In genomic region chr1:24968941-24969585, GRCh38 we compare ENCODE assay signal across 18 cellular contexts. TPM values are rescaled to one million over a fixed set of nuclear protein-coding genes. Genes with fewer than 3 reads are reported as not detected.
DNase-seq lines count a peak whose midpoint lies in the region; ATAC-seq and TF ChIP-seq lines count a peak whose summit lies in the region.
"Had no signal": no experiment of that assay in that cellular context is flagged by ENCODE, and none has a peak within 500 bp of the region (broad histone marks: within the 10 kb centered on the region; RNA-seq: fewer than 3 reads in every experiment).

No MANE protein-coding gene starts in this region.

- H3K27me3 ChIP-seq in upper lobe of right lung = no peaks in the 10 kb centered on the region
- peaks cover 0 to 78% (median 43%) of the 10 kb centered on the region in 7 donors for H3K27me3 ChIP-seq in heart right ventricle

- no peak overlapping the region for H3K27ac Mint-ChIP-seq in MCF 10A (ENCODE audit: low read depth, unreplicated experiment)
- H3K27ac Mint-ChIP-seq in stimulated activated effector memory CD8-positive, alpha-beta T cell treated with anti-CD3 and anti-CD28 coated beads, Interleukin-12 subunit alpha, Interleukin-12 subunit beta, amount 100 ng/mL, for 72 hours = peak overlapping the region; percentile 97

- H3K4me3 ChIP-seq in upper lobe of right lung (no peak overlapping the region), heart right ventricle (no peak overlapping the region)
- H3K4me3 ChIP-seq: dorsolateral prefrontal cortex, heart left ventricle, lung, SK-N-MC had no signal

- BruUV-seq in MCF 10A (replicated peaks; lab: Mats Ljungman, UMichigan) = no TSS peak

- peaks cover 21% of the 10 kb centered on the region for H3K4me1 Mint-ChIP-seq in MCF 10A (ENCODE audit: insufficient read depth, unreplicated experiment)
- peaks cover 83% of the 10 kb centered on the region for H3K4me1 Mint-ChIP-seq in stimulated activated effector memory CD8-positive, alpha-beta T cell treated with anti-CD3 and anti-CD28 coated beads, Interleukin-12 subunit alpha, Interleukin-12 subunit beta, amount 100 ng/mL, for 72 hours

- TF ChIP-seq CTCF in MCF 10A (IDR thresholded peaks at IDR 0.05; ENCODE audit: unreplicated experiment) = no peak
- TF ChIP-seq CTCF in upper lobe of right lung (IDR thresholded peaks at IDR 0.05) = no peak
- TF ChIP-seq CTCF in heart right ventricle (IDR thresholded peaks at IDR 0.05) = no peak

- no peak overlapping the region for H3K4me3 Mint-ChIP-seq in MCF 10A (ENCODE audit: unreplicated experiment)
- H3K4me3 Mint-ChIP-seq in stimulated activated effector memory CD8-positive, alpha-beta T cell treated with anti-CD3 and anti-CD28 coated beads, Interleukin-12 subunit alpha, Interleukin-12 subunit beta, amount 100 ng/mL, for 72 hours = no peak overlapping the region
- H3K4me3 Mint-ChIP-seq: activated T-cell treated with anti-CD3 and anti-CD28 coated beads, Interleukin-2, amount 50 U/mL, for 4 hours; nephron had no signal

- peak; percentile 48 for ATAC-seq in esophagus mucosa
- ATAC-seq in stimulated activated effector memory CD8-positive, alpha-beta T cell treated with anti-CD3 and anti-CD28 coated beads, Interleukin-12 subunit alpha, Interleukin-12 subunit beta, amount 100 ng/mL, for 72 hours = no peak
- no peak for ATAC-seq in upper lobe of right lung
- ATAC-seq in heart right ventricle = no peak
- ATAC-seq: activated T-cell treated with anti-CD3 and anti-CD28 coated beads, Interleukin-2, amount 50 U/mL, for 4 hours; heart left ventricle had no signal

- intact Hi-C loops in MCF 10A (cut with micrococcal nuclease) = no loop called here
- intact Hi-C loops in upper lobe of right lung (cut with DNase I) = no loop called here
- intact Hi-C loops in heart right ventricle (cut with DNase I) = no loop called here

- CTCF ChIA-PET in MCF 10A (lab: Yijun Ruan, JAX) = no interaction called here

- H3K9me3 ChIP-seq in upper lobe of right lung (no peaks in the 10 kb centered on the region), heart right ventricle (peaks cover 0 to 2% (median 0%) of the 10 kb centered on the region in 11 donors)

- no peak overlapping the region for H3K27ac ChIP-seq in upper lobe of right lung
- H3K27ac ChIP-seq in heart right ventricle = no peak overlapping the region
- H3K27ac ChIP-seq: dorsolateral prefrontal cortex, heart left ventricle, SK-N-MC had no signal

- peaks cover 5% of the 10 kb centered on the region for H3K36me3 Mint-ChIP-seq in MCF 10A (ENCODE audit: insufficient read depth, unreplicated experiment)
- H3K36me3 Mint-ChIP-seq in stimulated activated effector memory CD8-positive, alpha-beta T cell treated with anti-CD3 and anti-CD28 coated beads, Interleukin-12 subunit alpha, Interleukin-12 subunit beta, amount 100 ng/mL, for 72 hours = peaks cover 34% of the 10 kb centered on the region

- no peaks in the 10 kb centered on the region for H3K36me3 ChIP-seq in upper lobe of right lung
- no peaks in the 10 kb centered on the region for H3K36me3 ChIP-seq in heart right ventricle
- H3K36me3 ChIP-seq: heart left ventricle had no signal

- in situ Hi-C loops in T47D (cut with HindIII; ENCODE audit: low pct_unique_long_range_greater_than_20kb, low sequenced_read_pairs) = no loop called here

- WGBS in heart right ventricle, 2 donors = 67 to 74% methylated on average over 14 of the region's 14 CpGs

- H3K9me3 Mint-ChIP-seq in MCF 10A (ENCODE audit: unreplicated experiment) = no peaks in the 10 kb centered on the region
- H3K9me3 Mint-ChIP-seq in stimulated activated effector memory CD8-positive, alpha-beta T cell treated with anti-CD3 and anti-CD28 coated beads, Interleukin-12 subunit alpha, Interleukin-12 subunit beta, amount 100 ng/mL, for 72 hours = no peaks in the 10 kb centered on the region

- DNase-seq in T47D (ENCODE audit: low read depth in 1 of 2, low spot score in 1 of 2) (peak; percentile 50 to 85), MCF 10A (ENCODE audit: unreplicated experiment) (no peak), SW480 (ENCODE audit: low spot score) (peak; percentile 78), upper lobe of right lung (no peak), heart right ventricle (no peak)
- DNase-seq in stimulated activated effector memory CD8-positive, alpha-beta T cell treated with anti-CD3 and anti-CD28 coated beads, Interleukin-12 subunit alpha, Interleukin-12 subunit beta, amount 100 ng/mL, for 72 hours (ENCODE audit: low spot score in 2 of 2) = no peak
- DNase-seq in activated CD4-positive, alpha-beta T cell treated with anti-CD3 and anti-CD28 coated beads for 48 hours = no peak
- DNase-seq: activated T-cell treated with anti-CD3 and anti-CD28 coated beads, Interleukin-2, amount 50 U/mL, for 4 hours; NCI-H1436; small intestine; stimulated activated CD4-positive, alpha-beta T cell treated with anti-CD3 and anti-CD28 coated beads, Interleukin-4, amount 100 ng/mL, for 4 hours had no signal

- POLR2A ChIA-PET in MCF 10A (lab: Yijun Ruan, JAX) = interaction anchor here (1.5 kb wide), 1 partner anchor 11 kb away, joined by 3 read pairs; no protein-coding TSS in a partner anchor

- no peaks in the 10 kb centered on the region for H3K27me3 Mint-ChIP-seq in MCF 10A (ENCODE audit: insufficient read depth, unreplicated experiment)

- peaks cover 6% of the 10 kb centered on the region for H3K4me1 ChIP-seq in upper lobe of right lung
- peaks cover 0 to 25% (median 0%) of the 10 kb centered on the region in 9 donors for H3K4me1 ChIP-seq in heart right ventricle

RNA-seq across cellular contexts. Expression of gene RUNX3, which starts 39.0 kb away (rescaled TPM):
- not detected in 2 replicates for total RNA-seq in MCF 10A (2022)
- 1.6 TPM for total RNA-seq in esophagus mucosa
- total RNA-seq in upper lobe of right lung = 13.1 TPM
- total RNA-seq in heart right ventricle = 1 to 10 TPM in 2 of 10 donors, under 1 TPM in 8; 0.15 to 5.9 (median 0.40) TPM
- under 1 TPM; 0.07 to 0.35 TPM for polyA plus RNA-seq in heart right ventricle
- total RNA-seq: progenitor cell of endocrine pancreas had no signal

Comparison
In these comparisons a context has a peak if more than half of its experiments do, and no peak if none do; other contexts are left out.
1. DNase-seq: peak in T47D (2 of 2) and SW480 (single experiment); none in MCF 10A (single experiment), stimulated activated effector memory CD8-positive, alpha-beta T cell treated with anti-CD3 and anti-CD28 coated beads, Interleukin-12 subunit alpha, Interleukin-12 subunit beta, amount 100 ng/mL, for 72 hours (0 of 2), upper lobe of right lung (single experiment), heart right ventricle (0 of 2) and activated CD4-positive, alpha-beta T cell treated with anti-CD3 and anti-CD28 coated beads for 48 hours (single experiment).